16 cellular contexts compared by ENCODE assay signal in the genomic region with DNA sequence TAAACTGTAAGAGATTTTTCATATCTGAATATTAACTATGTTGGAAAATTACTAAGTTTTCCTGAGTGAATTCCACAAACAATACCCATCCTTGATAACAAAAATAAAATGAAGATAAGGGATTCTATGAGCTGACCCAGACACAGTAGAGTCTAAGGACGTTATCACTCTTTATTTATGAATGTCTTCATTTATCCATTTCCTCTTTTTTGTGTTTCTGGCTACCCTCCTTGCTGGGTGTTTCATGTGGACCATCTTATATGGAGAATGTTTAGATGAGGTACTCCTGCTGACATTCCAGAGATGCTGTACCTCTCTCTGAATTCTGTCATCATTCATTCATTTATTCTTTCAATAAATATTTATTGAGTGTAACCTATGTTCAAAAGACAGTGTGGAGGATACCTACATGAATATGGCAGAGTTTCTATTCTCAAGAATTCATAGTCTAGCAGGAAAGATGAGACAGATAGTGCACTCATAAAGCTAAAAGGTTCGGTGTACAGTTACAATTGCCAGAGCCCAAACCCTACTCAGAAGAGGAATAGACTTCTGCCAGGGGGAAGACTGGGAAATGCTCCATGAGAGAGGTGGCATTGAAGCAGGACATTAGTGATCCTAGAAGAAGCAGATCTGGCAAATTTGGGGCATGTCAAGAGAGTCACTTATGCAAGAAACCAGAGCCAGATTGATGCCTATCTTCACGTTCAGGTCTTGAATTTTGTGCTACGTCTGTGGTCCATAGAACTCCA.
"Had no signal": no experiment of that assay in that cellular context is flagged by ENCODE, and none has a peak within 500 bp of the region (broad histone marks: within the 10 kb centered on the region; RNA-seq: fewer than 3 reads in every experiment).

No MANE protein-coding gene starts in this region.

- FAIRE-seq: endometrium, frontal cortex, urothelium cell line had no signal

- DNase-seq: effector memory CD4-positive, alpha-beta T cell; heart left ventricle; left colon; left ventricle myocardium superior; mesendoderm; naive B cell; nephron progenitor cell; retina; right lobe of liver; stimulated activated CD4-positive, alpha-beta T cell treated with anti-CD3 and anti-CD28 coated beads, Interleukin-4, amount 100 ng/mL, for 1 hour; stimulated activated CD8-positive, alpha-beta memory T cell treated with anti-CD3 and anti-CD28 coated beads, Interleukin-4, amount 100 ng/mL, for 48 hours; stimulated activated naive CD8-positive, alpha-beta T cell treated with anti-CD3 and anti-CD28 coated beads, Interleukin-15, Interleukin-2, amounts not matched to agents 100 U/mL and 50 U/mL, for 24 hours; thyroid gland had no signal
